Comparison of ENCODE assay signal across 1 cellular context in genomic region chr3:172094621-172095557, GRCh38.
TF ChIP-seq lines count a peak whose summit lies in the region.

No MANE protein-coding gene starts in this region.

TF ChIP-seq in H1, 55 proteins besides CTCF, POLR2A, EP300 and RAD21 (continued from another document):
- TF ChIP-seq CHD7 (IDR thresholded peaks at IDR 0.05; ENCODE audit: insufficient replicate concordance, low read length) = no peak
